ENCODE assay signal across 18 cellular contexts in genomic region chr12:131103614-131104463, GRCh38.
DNase-seq lines count a peak whose midpoint lies in the region; ATAC-seq and TF ChIP-seq lines count a peak whose summit lies in the region.
"Had no signal": no experiment of that assay in that cellular context is flagged by ENCODE, and none has a peak within 500 bp of the region (broad histone marks: within the 10 kb centered on the region; RNA-seq: fewer than 3 reads in every experiment).

No MANE protein-coding gene starts in this region.

- ATAC-seq in activated T-cell treated with anti-CD3 and anti-CD28 coated beads, Interleukin-2, amount 50 U/mL, for 72 hours (replicated peaks in 1 of 2) = no peak
- ATAC-seq in heart right ventricle = peak; percentile 6 to 36 (median 20)
- no peak for ATAC-seq in omental fat pad (ENCODE audit: low FRiP score)
- no peak for ATAC-seq in HG03139 (IDR thresholded peaks at IDR 0.05; ENCODE audit: unreplicated experiment)
- ATAC-seq in HG03159 (IDR thresholded peaks at IDR 0.05; ENCODE audit: unreplicated experiment) = no peak

- no peak for TF ChIP-seq POLR2A in vagina (IDR thresholded peaks at IDR 0.05)

- H3K27me3 Mint-ChIP-seq in activated T-cell treated with anti-CD3 and anti-CD28 coated beads, Interleukin-2, amount 50 U/mL, for 24 hours = peaks cover 12% of the 10 kb centered on the region
- peaks cover 7% of the 10 kb centered on the region for H3K27me3 Mint-ChIP-seq in activated T-cell treated with anti-CD3 and anti-CD28 coated beads, Interleukin-2, amount 50 U/mL, for 72 hours (ENCODE audit: low read depth)
- H3K27me3 Mint-ChIP-seq: effector memory CD8-positive, alpha-beta T cell had no signal

- H3K27ac ChIP-seq in heart right ventricle (peak overlapping the region in 3 of 10 donors; percentile 11 to 48 (median 12)), vagina (peak overlapping the region; percentile 57)
- H3K27ac ChIP-seq: 22Rv1, GM23248, neutrophil, SK-N-MC, testis had no signal

- no peaks in the 10 kb centered on the region for H3K36me3 Mint-ChIP-seq in activated T-cell treated with anti-CD3 and anti-CD28 coated beads, Interleukin-2, amount 50 U/mL, for 24 hours (ENCODE audit: low read depth)
- H3K36me3 Mint-ChIP-seq in activated T-cell treated with anti-CD3 and anti-CD28 coated beads, Interleukin-2, amount 50 U/mL, for 72 hours (ENCODE audit: insufficient read depth in 2 of 2) = no peaks in the 10 kb centered on the region
- H3K36me3 Mint-ChIP-seq: activated naive CD8-positive, alpha-beta T cell had no signal

- H3K4me3 Mint-ChIP-seq in activated T-cell treated with anti-CD3 and anti-CD28 coated beads, Interleukin-2, amount 50 U/mL, for 24 hours = no peak overlapping the region
- H3K4me3 Mint-ChIP-seq in activated T-cell treated with anti-CD3 and anti-CD28 coated beads, Interleukin-2, amount 50 U/mL, for 72 hours = no peak overlapping the region
- H3K4me3 Mint-ChIP-seq: activated CD4-positive, alpha-beta T cell treated with anti-CD3 and anti-CD28 coated beads, Interleukin-2, amount 10 ng/mL, durations not matched to agents 7 days and 5 days had no signal

- no peaks in the 10 kb centered on the region for H3K9me3 Mint-ChIP-seq in activated T-cell treated with anti-CD3 and anti-CD28 coated beads, Interleukin-2, amount 50 U/mL, for 24 hours
- H3K9me3 Mint-ChIP-seq in activated T-cell treated with anti-CD3 and anti-CD28 coated beads, Interleukin-2, amount 50 U/mL, for 72 hours = no peaks in the 10 kb centered on the region
- H3K9me3 Mint-ChIP-seq: activated CD4-positive, alpha-beta T cell treated with anti-CD3 and anti-CD28 coated beads, Interleukin-2, amount 10 ng/mL, durations not matched to agents 7 days and 5 days; effector memory CD8-positive, alpha-beta T cell had no signal

- H3K4me3 ChIP-seq in heart right ventricle (no peak overlapping the region), vagina (no peak overlapping the region)
- H3K4me3 ChIP-seq: GM23248, SK-N-MC, testis had no signal

- H3K4me1 ChIP-seq in heart right ventricle = peaks cover 0 to 17% (median 12%) of the 10 kb centered on the region in 9 donors
- peaks cover 5% of the 10 kb centered on the region for H3K4me1 ChIP-seq in vagina

- H3K4me1 Mint-ChIP-seq in activated T-cell treated with anti-CD3 and anti-CD28 coated beads, Interleukin-2, amount 50 U/mL, for 24 hours (ENCODE audit: low read depth) = peaks cover 18% of the 10 kb centered on the region
- H3K4me1 Mint-ChIP-seq in activated T-cell treated with anti-CD3 and anti-CD28 coated beads, Interleukin-2, amount 50 U/mL, for 72 hours (ENCODE audit: low read depth) = peaks cover 17% of the 10 kb centered on the region

- H3K36me3 ChIP-seq in heart right ventricle (peaks cover 0 to 19% (median 0%) of the 10 kb centered on the region in 9 donors), vagina (no peaks in the 10 kb centered on the region)
- H3K36me3 ChIP-seq: neutrophil had no signal

- 83 to 84% methylated on average over 34 to 35 of the region's 35 CpGs for WGBS in heart right ventricle, 2 donors

- H3K27ac Mint-ChIP-seq in activated T-cell treated with anti-CD3 and anti-CD28 coated beads, Interleukin-2, amount 50 U/mL, for 24 hours = no peak overlapping the region
- no peak overlapping the region for H3K27ac Mint-ChIP-seq in activated T-cell treated with anti-CD3 and anti-CD28 coated beads, Interleukin-2, amount 50 U/mL, for 72 hours
- H3K27ac Mint-ChIP-seq: activated CD4-positive, alpha-beta T cell treated with anti-CD3 and anti-CD28 coated beads, Interleukin-2, amount 10 ng/mL, durations not matched to agents 7 days and 5 days; activated naive CD8-positive, alpha-beta T cell had no signal

- DNase-seq in activated T-cell treated with anti-CD3 and anti-CD28 coated beads, Interleukin-2, amount 50 U/mL, for 24 hours = peak; percentile 27
- DNase-seq in activated T-cell treated with anti-CD3 and anti-CD28 coated beads, Interleukin-2, amount 50 U/mL, for 72 hours = no peak
- no peak for DNase-seq in heart right ventricle
- DNase-seq in omental fat pad (ENCODE audit: low spot score) = peak; percentile 16
- DNase-seq in vagina (ENCODE audit: extremely low spot score in 2 of 2) = no peak
- no peak for DNase-seq in kidney tubule cell (ENCODE audit: low spot score)
- DNase-seq: DMS 273 treated with DMSO at 0.1 percent for 48 hours, NCI-H524 treated with DMSO at 0.1 percent for 48 hours had no signal

- no peaks in the 10 kb centered on the region for H3K27me3 ChIP-seq in heart right ventricle
- no peaks in the 10 kb centered on the region for H3K27me3 ChIP-seq in vagina
- H3K27me3 ChIP-seq: testis had no signal

- H3K9me3 ChIP-seq in heart right ventricle (no peaks in the 10 kb centered on the region), vagina (no peaks in the 10 kb centered on the region)
- H3K9me3 ChIP-seq: neutrophil, testis had no signal

- TF ChIP-seq CTCF in heart right ventricle (IDR thresholded peaks at IDR 0.05) (no peak), omental fat pad (IDR thresholded peaks at IDR 0.05) (no peak), vagina (IDR thresholded peaks at IDR 0.05) (no peak)

- intact Hi-C loops in heart right ventricle (cut with DNase I) = loop anchor here in 6 of 10 donors (10.0 kb wide), 5 partner anchors 179 to 901 kb away; partner anchors contain the start of gene SFSWAP (in 1 of the 6)
- intact Hi-C loops in vagina (cut with DNase I) = no loop called here

Comparison
In these comparisons a context has a peak if more than half of its experiments do, and no peak if none do; other contexts are left out.
1. DNase-seq: peak in activated T-cell treated with anti-CD3 and anti-CD28 coated beads, Interleukin-2, amount 50 U/mL, for 24 hours (single experiment) and omental fat pad (single experiment); none in activated T-cell treated with anti-CD3 and anti-CD28 coated beads, Interleukin-2, amount 50 U/mL, for 72 hours (0 of 2), heart right ventricle (0 of 2), vagina (0 of 2) and kidney tubule cell (single experiment).
2. ATAC-seq: peak in heart right ventricle (8 of 8); none in activated T-cell treated with anti-CD3 and anti-CD28 coated beads, Interleukin-2, amount 50 U/mL, for 72 hours (0 of 2), omental fat pad (single experiment), HG03139 (single experiment) and HG03159 (single experiment).